ENCODE assay signal across 6 cellular contexts in genomic region chr9:103755441-103755840, GRCh38.
"Had no signal": no experiment of that assay in that cellular context is flagged by ENCODE, and none has a peak within 500 bp of the region (broad histone marks: within the 10 kb centered on the region; RNA-seq: fewer than 3 reads in every experiment).

No MANE protein-coding gene starts in this region.

- ATAC-seq: K562 had no signal

- DNase-seq: GM23248, GOT3, H7, HCEC 1CT, IMR-90 had no signal

- H3K4me3 ChIP-seq: GM23248, K562 had no signal
